Comparison of ENCODE assay signal across 17 cellular contexts in genomic region chr11:8641332-8641731, GRCh38. TPM values are rescaled to one million over a fixed set of nuclear protein-coding genes. Genes with fewer than 3 reads are reported as not detected.
DNase-seq lines count a peak whose midpoint lies in the region; ATAC-seq and TF ChIP-seq lines count a peak whose summit lies in the region.
"Had no signal": no experiment of that assay in that cellular context is flagged by ENCODE, and none has a peak within 500 bp of the region (broad histone marks: within the 10 kb centered on the region; RNA-seq: fewer than 3 reads in every experiment).

No MANE protein-coding gene starts in this region.

- H3K27ac Mint-ChIP-seq in activated CD8-positive, alpha-beta memory T cell treated with anti-CD3 and anti-CD28 coated beads, Interleukin-2, amount 10 ng/mL, durations not matched to agents 7 days and 5 days, result peak overlapping the region; percentile 27
- H3K27ac Mint-ChIP-seq in GM23338, result no peak overlapping the region
- peak overlapping the region; percentile 50 for H3K27ac Mint-ChIP-seq in activated naive CD8-positive, alpha-beta T cell treated with anti-CD3 and anti-CD28 coated beads for 36 hours

- CTCF ChIA-PET in activated CD8-positive, alpha-beta memory T cell treated with anti-CD3 and anti-CD28 coated beads, Interleukin-2, amount 10 ng/mL, durations not matched to agents 7 days and 5 days (lab: Charles Lee), result no interaction called here

- H3K9me3 Mint-ChIP-seq in activated CD8-positive, alpha-beta memory T cell treated with anti-CD3 and anti-CD28 coated beads, Interleukin-2, amount 10 ng/mL, durations not matched to agents 7 days and 5 days (ENCODE audit: low read depth), result no peaks in the 10 kb centered on the region
- no peaks in the 10 kb centered on the region for H3K9me3 Mint-ChIP-seq in GM23338
- H3K9me3 Mint-ChIP-seq in activated naive CD8-positive, alpha-beta T cell treated with anti-CD3 and anti-CD28 coated beads for 36 hours, result peaks cover 6% of the 10 kb centered on the region

- H3K4me2 ChIP-seq in GM23338, result peak overlapping the region; percentile 65
- H3K4me2 ChIP-seq: BLaER1 had no signal

- TF ChIP-seq CTCF in GM23338 (conservative IDR thresholded peaks at IDR 0.05; ENCODE audit: low read depth in 2 of 2), result no peak

- H3K9me3 ChIP-seq in iPS-20b (ENCODE audit: insufficient read depth, low read depth, low read length), result no peaks in the 10 kb centered on the region
- H3K9me3 ChIP-seq: MG63, SJCRH30 had no signal

- no peak for DNase-seq in activated CD8-positive, alpha-beta memory T cell treated with anti-CD3 and anti-CD28 coated beads, Interleukin-2, amount 10 ng/mL, durations not matched to agents 7 days and 5 days
- DNase-seq in activated CD8-positive, alpha-beta memory T cell treated with anti-CD3 and anti-CD28 coated beads, Interleukin-2, amount 50 U/mL, for 48 hours, result no peak
- peak; percentile 21 for DNase-seq in GM23338 (ENCODE audit: low spot score)
- peak; percentile 3 for DNase-seq in activated naive CD8-positive, alpha-beta T cell treated with anti-CD3 and anti-CD28 coated beads for 36 hours
- DNase-seq: CD4-positive, CD25-positive, alpha-beta regulatory T cell; KBM-7; MG63; NCI-H2029; NCI-H2227 treated with DMSO at 0.1 percent for 48 hours; PC-3; SJCRH30 had no signal

- no peaks in the 10 kb centered on the region for H3K27me3 ChIP-seq in GM23338 (ENCODE audit: insufficient read depth)
- H3K27me3 ChIP-seq in iPS-20b (ENCODE audit: insufficient read depth, low read length), result no peaks in the 10 kb centered on the region
- H3K27me3 ChIP-seq: BLaER1, MG63, SJCRH30 had no signal

- H3F3A ChIP-seq in GM23338 (replicated peaks; ENCODE audit: low read depth), result no peaks in the 10 kb centered on the region

- H3K4me1 ChIP-seq in GM23338 (ENCODE audit: insufficient read depth) (peaks cover 14% of the 10 kb centered on the region; the same call in 1 of the 2 replicates), iPS-20b (ENCODE audit: insufficient read depth, low read length) (peaks cover 8% of the 10 kb centered on the region; the same call in 1 of the 2 replicates)
- H3K4me1 ChIP-seq: BLaER1, SJCRH30 had no signal

- H3K9ac ChIP-seq in iPS-20b (ENCODE audit: low read depth, low read length), result peak overlapping the region; percentile 48; the same call in 1 of the 2 replicates
- H3K9ac ChIP-seq: BLaER1 had no signal

- peaks cover 13% of the 10 kb centered on the region for H3K4me1 Mint-ChIP-seq in activated CD8-positive, alpha-beta memory T cell treated with anti-CD3 and anti-CD28 coated beads, Interleukin-2, amount 10 ng/mL, durations not matched to agents 7 days and 5 days
- H3K4me1 Mint-ChIP-seq in GM23338, result peaks cover 24% of the 10 kb centered on the region
- peaks cover 11% of the 10 kb centered on the region for H3K4me1 Mint-ChIP-seq in activated naive CD8-positive, alpha-beta T cell treated with anti-CD3 and anti-CD28 coated beads for 36 hours
- H3K4me1 Mint-ChIP-seq: CD4-positive, CD25-positive, alpha-beta regulatory T cell had no signal

- ATAC-seq in activated CD8-positive, alpha-beta memory T cell treated with anti-CD3 and anti-CD28 coated beads, Interleukin-2, amount 10 ng/mL, durations not matched to agents 7 days and 5 days, result no peak
- ATAC-seq in GM23338, result peak; percentile 45
- ATAC-seq in GM18909 (IDR thresholded peaks at IDR 0.05; ENCODE audit: poor library complexity, unreplicated experiment), result no peak
- ATAC-seq in HG03159 (IDR thresholded peaks at IDR 0.05; ENCODE audit: unreplicated experiment), result no peak
- ATAC-seq: HepG2, PC-3, Right ventricle myocardium inferior had no signal

- no peaks in the 10 kb centered on the region for H3K79me2 ChIP-seq in GM23338 (replicated peaks; ENCODE audit: insufficient read depth)

- peaks cover 41% of the 10 kb centered on the region for H3K36me3 Mint-ChIP-seq in activated CD8-positive, alpha-beta memory T cell treated with anti-CD3 and anti-CD28 coated beads, Interleukin-2, amount 10 ng/mL, durations not matched to agents 7 days and 5 days
- H3K36me3 Mint-ChIP-seq in GM23338 (ENCODE audit: low read depth), result 0 out of 3 replicates have a peak, but pooled peaks cover 5% of the 10 kb centered on the region
- H3K36me3 Mint-ChIP-seq in activated naive CD8-positive, alpha-beta T cell treated with anti-CD3 and anti-CD28 coated beads for 36 hours, result peaks cover 45% of the 10 kb centered on the region

- peak overlapping the region; percentile 47; the same call in 1 of the 2 replicates for H2AFZ ChIP-seq in GM23338

- H3K4me3 ChIP-seq in GM23338, result no peak overlapping the region
- no peak overlapping the region for H3K4me3 ChIP-seq in iPS-20b (ENCODE audit: low read length)
- H3K4me3 ChIP-seq: BLaER1, MG63, SJCRH30 had no signal

- H3K27ac ChIP-seq in GM23338 (ENCODE audit: low read depth), result no peak overlapping the region
- no peak overlapping the region for H3K27ac ChIP-seq in iPS-20b (ENCODE audit: low read length)
- H3K27ac ChIP-seq: BLaER1, SJCRH30 had no signal

- no peaks in the 10 kb centered on the region for H3K36me3 ChIP-seq in GM23338 (ENCODE audit: insufficient read depth)
- H3K36me3 ChIP-seq in iPS-20b (ENCODE audit: insufficient read depth, low read depth, low read length), result peaks cover 26% of the 10 kb centered on the region
- H3K36me3 ChIP-seq: SJCRH30 had no signal

- H3K9me2 ChIP-seq in GM23338 (ENCODE audit: insufficient read depth), result no peaks in the 10 kb centered on the region

- no peaks in the 10 kb centered on the region for H3K27me3 Mint-ChIP-seq in activated CD8-positive, alpha-beta memory T cell treated with anti-CD3 and anti-CD28 coated beads, Interleukin-2, amount 10 ng/mL, durations not matched to agents 7 days and 5 days
- H3K27me3 Mint-ChIP-seq in GM23338 (ENCODE audit: insufficient read depth, low read depth, poor library complexity), result no peaks in the 10 kb centered on the region
- H3K27me3 Mint-ChIP-seq in activated naive CD8-positive, alpha-beta T cell treated with anti-CD3 and anti-CD28 coated beads for 36 hours, result no peaks in the 10 kb centered on the region
- H3K27me3 Mint-ChIP-seq: CD4-positive, CD25-positive, alpha-beta regulatory T cell had no signal

- no peak overlapping the region for H3K4me3 Mint-ChIP-seq in activated CD8-positive, alpha-beta memory T cell treated with anti-CD3 and anti-CD28 coated beads, Interleukin-2, amount 10 ng/mL, durations not matched to agents 7 days and 5 days
- H3K4me3 Mint-ChIP-seq in GM23338, result no peak overlapping the region
- H3K4me3 Mint-ChIP-seq in activated naive CD8-positive, alpha-beta T cell treated with anti-CD3 and anti-CD28 coated beads for 36 hours, result no peak overlapping the region
- H3K4me3 Mint-ChIP-seq: CD4-positive, CD25-positive, alpha-beta regulatory T cell had no signal

- no peaks in the 10 kb centered on the region for H4K20me1 ChIP-seq in GM23338 (replicated peaks; ENCODE audit: insufficient read depth)
- H4K20me1 ChIP-seq: BLaER1 had no signal

RNA-seq across cellular contexts. Expression of gene TRIM66, which starts 41.1 kb away (rescaled TPM):
- 10 to 100 TPM; 32.1 to 42.4 TPM for total RNA-seq in activated CD8-positive, alpha-beta memory T cell treated with anti-CD3 and anti-CD28 coated beads, Interleukin-2, amount 10 ng/mL, durations not matched to agents 7 days and 5 days
- 1.9 and 3.3 TPM in 2 replicates for total RNA-seq in GM23338 (2014; rRNA removed; shearing (Covaris generic))
- 1.0 and 1.1 TPM in 2 replicates for polyA plus RNA-seq in GM23338 (2016; fragmentation: Nextera tagmentation; extraction: Ambion mirVana)
- 10 to 100 TPM; 22.2 to 23.0 TPM for total RNA-seq in activated naive CD8-positive, alpha-beta T cell treated with anti-CD3 and anti-CD28 coated beads for 36 hours

RNA-seq across cellular contexts. Expression of gene RPL27A, which starts 41.3 kb away (rescaled TPM):
- 100 to 1,000 TPM; 715 to 800 TPM for total RNA-seq in activated CD8-positive, alpha-beta memory T cell treated with anti-CD3 and anti-CD28 coated beads, Interleukin-2, amount 10 ng/mL, durations not matched to agents 7 days and 5 days
- total RNA-seq in GM23338 (2014; rRNA removed; shearing (Covaris generic)), result 961 and 1,283 TPM in 2 replicates
- 3,167 and 3,552 TPM in 2 replicates for polyA plus RNA-seq in GM23338 (2016; fragmentation: Nextera tagmentation; extraction: Ambion mirVana)
- 1,000 to 10,000 TPM; 1,128 to 1,154 TPM for total RNA-seq in activated naive CD8-positive, alpha-beta T cell treated with anti-CD3 and anti-CD28 coated beads for 36 hours

RNA-seq across cellular contexts. Expression of gene STK33, which starts 47.3 kb away (rescaled TPM):
- 1 to 10 TPM; 1.4 to 1.8 TPM for total RNA-seq in activated CD8-positive, alpha-beta memory T cell treated with anti-CD3 and anti-CD28 coated beads, Interleukin-2, amount 10 ng/mL, durations not matched to agents 7 days and 5 days
- total RNA-seq in GM23338 (2014; rRNA removed; shearing (Covaris generic)), result 17.2 and 25.2 TPM in 2 replicates
- 12.9 and 18.2 TPM in 2 replicates for polyA plus RNA-seq in GM23338 (2016; fragmentation: Nextera tagmentation; extraction: Ambion mirVana)
- total RNA-seq in activated naive CD8-positive, alpha-beta T cell treated with anti-CD3 and anti-CD28 coated beads for 36 hours, result 1 to 10 TPM; 3.8 to 5.2 TPM
- total RNA-seq: PC-3 had no signal

Comparison
In these comparisons a context has a peak if more than half of its experiments do, and no peak if none do; other contexts are left out.
1. DNase-seq: peak in GM23338 (single experiment) and activated naive CD8-positive, alpha-beta T cell treated with anti-CD3 and anti-CD28 coated beads for 36 hours (single experiment); none in activated CD8-positive, alpha-beta memory T cell treated with anti-CD3 and anti-CD28 coated beads, Interleukin-2, amount 10 ng/mL, durations not matched to agents 7 days and 5 days (single experiment) and activated CD8-positive, alpha-beta memory T cell treated with anti-CD3 and anti-CD28 coated beads, Interleukin-2, amount 50 U/mL, for 48 hours (single experiment).